Comparison of ENCODE assay signal across 1 cellular context in genomic region chr5:148829734-148830133, GRCh38.
TF ChIP-seq lines count a peak whose summit lies in the region.

No MANE protein-coding gene starts in this region.

TF ChIP-seq in endothelial cell of umbilical vein, 7 proteins besides CTCF, POLR2A, EP300 and RAD21 (continued from another document):
- no peak for TF ChIP-seq FOS (IDR thresholded peaks at IDR 0.05; ENCODE audit: borderline replicate concordance, insufficient read depth, low read length)
- TF ChIP-seq MAX (IDR thresholded peaks at IDR 0.05; ENCODE audit: insufficient read depth, insufficient read length): no peak
